ENCODE assay signal across 36 cellular contexts in genomic region chr19:35782589-35782988, GRCh38. TPM values are rescaled to one million over a fixed set of nuclear protein-coding genes. Genes with fewer than 3 reads are reported as not detected.
"Had no signal": no experiment of that assay in that cellular context is flagged by ENCODE, and none has a peak within 500 bp of the region (broad histone marks: within the 10 kb centered on the region; RNA-seq: fewer than 3 reads in every experiment).

No MANE protein-coding gene starts in this region.

- H3K9me3 Mint-ChIP-seq: activated CD4-positive, alpha-beta T cell treated with anti-CD3 and anti-CD28 coated beads, Interleukin-2, amount 10 ng/mL, durations not matched to agents 24 days and 14 days; activated naive CD4-positive, alpha-beta T cell treated with anti-CD3 and anti-CD28 coated beads, Interleukin-2, amount 50 U/mL, for 24 hours; activated naive CD8-positive, alpha-beta T cell treated with anti-CD3 and anti-CD28 coated beads, Interleukin-2, amount 10 ng/mL, durations not matched to agents 7 days and 5 days; activated T-cell treated with anti-CD3 and anti-CD28 coated beads, Interleukin-2, amount 50 U/mL, for 24 hours; activated T-helper 2 cell treated with anti-CD3 and anti-CD28 coated beads, Interferon-gamma antibody, Interleukin-2, Interleukin-4, amounts not matched to agents 10 μg/mL and 5 μg/mL and 100 μg/mL, durations not matched to agents 14 hours and 24 hours and 36 hours had no signal

- H3K4me1 Mint-ChIP-seq: activated naive CD4-positive, alpha-beta T cell treated with anti-CD3 and anti-CD28 coated beads, Interleukin-2, amount 50 U/mL, for 24 hours had no signal

- H3K4me3 Mint-ChIP-seq: activated CD4-positive, alpha-beta T cell treated with anti-CD3 and anti-CD28 coated beads, Interleukin-2, amount 10 ng/mL, durations not matched to agents 24 days and 14 days; activated CD8-positive, alpha-beta T cell treated with anti-CD3 and anti-CD28 coated beads, Interleukin-2, amount 10 ng/mL, durations not matched to agents 7 days and 5 days; activated naive CD4-positive, alpha-beta T cell treated with anti-CD3 and anti-CD28 coated beads, Interleukin-2, amount 50 U/mL, for 24 hours; activated naive CD8-positive, alpha-beta T cell treated with anti-CD3 and anti-CD28 coated beads, Interleukin-2, amount 10 ng/mL, durations not matched to agents 7 days and 5 days; activated T-cell treated with anti-CD3 and anti-CD28 coated beads, Interleukin-2, amount 50 U/mL, for 24 hours had no signal

- ATAC-seq: activated CD8-positive, alpha-beta T cell treated with anti-CD3 and anti-CD28 coated beads, Interleukin-2, amount 10 ng/mL, durations not matched to agents 7 days and 5 days; Right ventricle myocardium inferior had no signal

- H3K27ac ChIP-seq: ascending aorta, cardiac muscle cell, PC-9, RWPE1, WERI-Rb-1 had no signal

- H3K27me3 ChIP-seq: ascending aorta, cardiac muscle cell, MG63 had no signal

- H3K27ac Mint-ChIP-seq: activated CD4-positive, alpha-beta T cell treated with anti-CD3 and anti-CD28 coated beads, Interleukin-2, amount 10 ng/mL, durations not matched to agents 24 days and 14 days; activated CD8-positive, alpha-beta T cell treated with anti-CD3 and anti-CD28 coated beads, Interleukin-2, amount 10 ng/mL, durations not matched to agents 7 days and 5 days; activated naive CD4-positive, alpha-beta T cell treated with anti-CD3 and anti-CD28 coated beads, Interleukin-2, amount 50 U/mL, for 24 hours; activated naive CD8-positive, alpha-beta T cell treated with anti-CD3 and anti-CD28 coated beads, Interleukin-2, amount 10 ng/mL, durations not matched to agents 7 days and 5 days; activated T-cell treated with anti-CD3 and anti-CD28 coated beads, Interleukin-2, amount 50 U/mL, for 24 hours; activated T-helper 2 cell treated with anti-CD3 and anti-CD28 coated beads, Interferon-gamma antibody, Interleukin-2, Interleukin-4, amounts not matched to agents 10 μg/mL and 5 μg/mL and 100 μg/mL, durations not matched to agents 14 hours and 24 hours and 36 hours had no signal

- H3K9me3 ChIP-seq: ascending aorta, MG63 had no signal

- H3K4me1 ChIP-seq: ascending aorta had no signal

- H3K36me3 ChIP-seq: cardiac muscle cell had no signal

- DNase-seq: activated CD4-positive, alpha-beta T cell treated with anti-CD3 and anti-CD28 coated beads for 1 hour; activated CD4-positive, alpha-beta T cell treated with anti-CD3 and anti-CD28 coated beads, Interleukin-2, amount 10 ng/mL, durations not matched to agents 24 days and 14 days; activated CD4-positive, alpha-beta T cell treated with anti-CD3 and anti-CD28 coated beads, Interleukin-2, amount 50 U/mL, for 48 hours; activated CD4-positive, CD25-positive, alpha-beta regulatory T cell; activated CD8-positive, alpha-beta T cell treated with anti-CD3 and anti-CD28 coated beads, Interleukin-2, amount 10 ng/mL, durations not matched to agents 7 days and 5 days; activated gamma-delta T cell; activated naive CD4-positive, alpha-beta T cell treated with Interleukin-2 at 50 U/mL for 16 hours; activated naive CD8-positive, alpha-beta T cell treated with anti-CD3 and anti-CD28 coated beads, Interleukin-2, amount 10 ng/mL, durations not matched to agents 7 days and 5 days; activated T-cell treated with anti-CD3 and anti-CD28 coated beads, Interleukin-2, amount 50 U/mL, for 24 hours; amygdala; Kasumi-1; MG63; NCI-H1048; NCI-H1105 treated with DMSO at 0.1 percent for 48 hours; NCI-H1436; NCI-H1694; NCI-H1930; NCI-H2081 treated with DMSO at 0.1 percent for 48 hours; NCI-H345; NCI-H524 treated with DMSO at 0.1 percent for 48 hours; NCI-H748 treated with DMSO at 0.1 percent for 48 hours; NK-92 treated with Interleukin-12 subunit alpha and Interleukin-12 subunit beta, amount 100 ng/mL, for 24 hours; PC-9; SW 1271; T-helper 1 cell; T1000; WERI-Rb-1 had no signal

- H3K27me3 Mint-ChIP-seq: activated CD4-positive, alpha-beta T cell treated with anti-CD3 and anti-CD28 coated beads, Interleukin-2, amount 10 ng/mL, durations not matched to agents 24 days and 14 days; activated naive CD4-positive, alpha-beta T cell treated with anti-CD3 and anti-CD28 coated beads, Interleukin-2, amount 50 U/mL, for 24 hours; activated naive CD8-positive, alpha-beta T cell treated with anti-CD3 and anti-CD28 coated beads, Interleukin-2, amount 10 ng/mL, durations not matched to agents 7 days and 5 days; activated T-cell treated with anti-CD3 and anti-CD28 coated beads, Interleukin-2, amount 50 U/mL, for 24 hours had no signal

- H2AFZ ChIP-seq: PC-9 had no signal

- H3K4me2 ChIP-seq: PC-9 had no signal

- H3K4me3 ChIP-seq: ascending aorta, cardiac muscle cell, MG63, PC-9 had no signal

RNA-seq across cellular contexts. Expression of gene HSPB6, which starts 25.8 kb away (rescaled TPM):
- total RNA-seq: T-helper 2 cell treated with Interferon-gamma antibody and Interleukin-4, amounts not matched to agents 100 ng/mL and 5 ng/mL, for 36 hours had no signal

RNA-seq across cellular contexts. Expression of gene PRODH2, which starts 30.1 kb away (rescaled TPM):
- total RNA-seq: activated CD4-positive, alpha-beta T cell treated with anti-CD3 and anti-CD28 coated beads, Interleukin-2, amount 10 ng/mL, durations not matched to agents 24 days and 14 days; activated CD8-positive, alpha-beta T cell treated with anti-CD3 and anti-CD28 coated beads, Interleukin-2, amount 10 ng/mL, durations not matched to agents 7 days and 5 days; activated naive CD8-positive, alpha-beta T cell treated with anti-CD3 and anti-CD28 coated beads, Interleukin-2, amount 10 ng/mL, durations not matched to agents 7 days and 5 days; activated T-helper 2 cell treated with anti-CD3 and anti-CD28 coated beads, Interferon-gamma antibody, Interleukin-2, Interleukin-4, amounts not matched to agents 10 μg/mL and 5 μg/mL and 100 μg/mL, durations not matched to agents 14 hours and 24 hours and 36 hours; ascending aorta; NCI-H460; OCI-LY7; PC-9; Right ventricle myocardium inferior; T-helper 2 cell treated with Interferon-gamma antibody and Interleukin-4, amounts not matched to agents 100 ng/mL and 5 ng/mL, for 36 hours had no signal
- polyA plus RNA-seq: cardiac muscle cell had no signal
